In the genomic region with DNA sequence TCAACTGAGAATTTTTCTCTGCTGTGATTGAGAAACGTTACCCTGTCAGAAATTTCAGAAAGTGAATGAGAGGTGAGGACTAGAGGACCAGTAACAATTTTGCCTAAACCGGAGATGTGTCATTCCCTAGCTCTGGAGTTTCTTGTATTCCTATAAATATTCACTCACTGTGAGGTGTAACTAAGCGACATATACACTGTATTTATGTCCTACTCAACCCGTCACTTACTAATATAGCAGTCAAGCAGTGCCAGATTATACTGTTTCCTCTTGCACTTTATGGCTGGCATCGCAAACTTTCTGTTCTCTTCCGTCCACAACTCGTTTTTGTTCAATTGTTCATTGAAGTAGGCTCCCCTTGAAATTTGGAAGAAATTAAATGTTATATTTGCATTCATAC, we compare ENCODE assay signal across 11 cellular contexts.
"Had no signal": no experiment of that assay in that cellular context is flagged by ENCODE, and none has a peak within 500 bp of the region (broad histone marks: within the 10 kb centered on the region; RNA-seq: fewer than 3 reads in every experiment).

No MANE protein-coding gene starts in this region.

- ATAC-seq: activated naive CD4-positive, alpha-beta T cell treated with anti-CD3 and anti-CD28 coated beads, Interleukin-2, amount 50 U/mL, for 72 hours; activated naive CD8-positive, alpha-beta T cell treated with anti-CD3 and anti-CD28 coated beads, Interleukin-2, amount 50 U/mL, for 24 hours; activated T-cell treated with anti-CD3 and anti-CD28 coated beads, Interleukin-2, amount 50 U/mL, for 4 hours; activated T-cell treated with anti-CD3 and anti-CD28 coated beads, Interleukin-2, amount 50 U/mL, for 72 hours; activated T-helper 17 cell treated with anti-CD3 and anti-CD28 coated beads, Interleukin-2, amount 50 U/mL, for 72 hours; body of pancreas had no signal

- H3K27ac ChIP-seq: adrenal gland, ascending aorta, body of pancreas, brain microvascular endothelial cell, breast epithelium, cardiac muscle cell had no signal

- H3K36me3 ChIP-seq: adrenal gland, ascending aorta, brain microvascular endothelial cell, breast epithelium, cardiac muscle cell had no signal

- H3K27me3 ChIP-seq: adrenal gland, ascending aorta, body of pancreas, brain microvascular endothelial cell, breast epithelium, cardiac muscle cell had no signal

- H3K4me3 ChIP-seq: adrenal gland, ascending aorta, body of pancreas, breast epithelium, cardiac muscle cell had no signal

- H3K9me3 ChIP-seq: adrenal gland, ascending aorta, body of pancreas, breast epithelium had no signal
